ENCODE assay signal across 8 cellular contexts in the genomic region with DNA sequence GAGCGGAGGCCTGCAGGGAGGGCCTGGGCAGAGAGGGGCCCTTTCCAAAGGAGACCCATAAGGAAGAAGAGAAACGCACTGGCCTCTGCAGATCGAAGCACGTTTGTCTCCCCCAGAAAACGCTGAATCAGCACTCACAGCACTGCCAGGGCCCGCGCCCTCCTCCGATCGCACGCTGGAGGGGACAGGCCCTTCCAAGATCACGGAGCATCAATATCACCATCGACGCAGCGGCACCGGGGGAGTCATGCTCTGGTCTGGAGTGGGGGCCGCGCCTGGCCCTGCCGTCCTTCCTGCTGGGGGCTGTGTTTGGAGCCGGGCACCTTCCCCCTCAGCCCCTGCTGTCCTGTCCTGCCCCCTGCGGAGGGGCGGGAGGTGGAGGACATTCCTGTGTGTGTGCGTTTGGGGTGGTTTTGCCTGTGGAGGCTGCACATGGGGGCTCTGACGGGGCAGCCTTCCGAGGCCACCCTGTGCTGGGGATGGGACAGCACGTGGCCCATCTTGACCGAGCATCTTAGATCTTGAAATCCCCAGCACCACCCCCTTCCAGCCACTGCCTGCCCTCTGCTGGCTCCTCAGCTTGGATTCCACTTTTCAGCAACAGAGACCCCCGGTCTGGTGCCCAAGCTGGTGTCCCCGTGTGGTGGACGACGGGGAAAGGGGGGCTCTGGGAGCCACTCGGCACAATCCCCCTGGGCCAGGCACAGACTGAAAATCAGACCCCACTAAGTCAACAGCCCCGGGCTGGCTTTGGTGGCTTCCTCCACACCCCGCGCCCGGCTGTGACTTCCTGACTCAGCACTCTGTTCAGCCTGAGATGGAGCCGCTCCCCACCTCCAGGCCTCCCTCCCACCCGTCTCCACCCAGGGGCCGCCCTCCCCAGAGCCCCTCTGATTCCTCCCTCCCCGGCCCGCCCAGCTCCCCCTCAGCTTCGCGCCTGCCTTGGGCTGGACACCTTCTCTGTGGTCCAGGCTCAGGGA. TPM values are rescaled to one million over a fixed set of nuclear protein-coding genes. Genes with fewer than 3 reads are reported as not detected.
DNase-seq lines count a peak whose midpoint lies in the region; ATAC-seq and TF ChIP-seq lines count a peak whose summit lies in the region.

No MANE protein-coding gene starts in this region.

- peak; percentile 13 for ATAC-seq in GM23338

- H3K9me3 ChIP-seq in BLaER1 treated with 17β-estradiol and CSF1 and Interleukin-3, amounts not matched to agents 10 nM and 100 nM (replicated peaks in 1 of 11), result no peaks in the 10 kb centered on the region
- no peaks in the 10 kb centered on the region for H3K9me3 ChIP-seq in esophagus squamous epithelium
- no peaks in the 10 kb centered on the region for H3K9me3 ChIP-seq in prostate gland

- intact Hi-C loops in esophagus squamous epithelium (cut with DNase I) (no loop called here), prostate gland (cut with DNase I) (loop anchor here (2.0 kb wide), 1 partner anchor 22 kb away; no protein-coding TSS in a partner anchor)

- TF ChIP-seq CTCF in GM23338 (conservative IDR thresholded peaks at IDR 0.05; ENCODE audit: low read depth in 2 of 2) (peak; percentile 18 to 53; a peak in 3 of 4 replicates), esophagus squamous epithelium (IDR thresholded peaks at IDR 0.05) (peak in 1 of 6 experiments; percentile 16), prostate gland (IDR thresholded peaks at IDR 0.05) (peak in 2 of 4 experiments; percentile 15 to 38)

- H3K9me3 Mint-ChIP-seq in GM23338, result no peaks in the 10 kb centered on the region

- H3K79me2 ChIP-seq in GM23338 (replicated peaks; ENCODE audit: insufficient read depth), result no peaks in the 10 kb centered on the region

- peak; percentile 62 for DNase-seq in GM23338 (ENCODE audit: low spot score)
- DNase-seq in activated CD4-positive, alpha-beta T cell treated with anti-CD3 and anti-CD28 coated beads, Interleukin-2, amount 50 U/mL, for 24 hours (ENCODE audit: low read depth in 1 of 2, low spot score in 1 of 2), result peak; percentile 29 to 32
- no peak for DNase-seq in esophagus squamous epithelium (lab: John Stamatoyannopoulos, UW)
- DNase-seq in prostate gland (ENCODE audit: low spot score), result no peak
- no peak for DNase-seq in HPDE6-E6E7 (ENCODE audit: extremely low spot score)
- no peak for DNase-seq in H4 (ENCODE audit: low spot score)
- DNase-seq in NCI-H187 (lab: John Stamatoyannopoulos, UW), result no peak

- H3K4me1 ChIP-seq in BLaER1 treated with 17β-estradiol and CSF1 and Interleukin-3, amounts not matched to agents 10 nM and 100 nM, result peaks cover 77 to 99% (median 85%) of the 10 kb centered on the region in 10 experiments
- H3K4me1 ChIP-seq in GM23338 (ENCODE audit: insufficient read depth) (peaks cover 38% of the 10 kb centered on the region), esophagus squamous epithelium (peaks cover 46 to 78% (median 62%) of the 10 kb centered on the region in 3 donors), prostate gland (replicated peaks) (peaks cover 10% of the 10 kb centered on the region)

- peaks cover 41% of the 10 kb centered on the region for H3K4me1 Mint-ChIP-seq in GM23338

- H3K27ac ChIP-seq in BLaER1 treated with 17β-estradiol and CSF1 and Interleukin-3, amounts not matched to agents 10 nM and 100 nM, result peak overlapping the region; percentile 52 to 91 (median 85); a peak in 21 of 22 replicates
- H3K27ac ChIP-seq in GM23338 (ENCODE audit: low read depth) (peak overlapping the region; percentile 76; the same call in 1 of the 2 replicates), esophagus squamous epithelium (peak overlapping the region; percentile 64 to 96 (median 92)), prostate gland (peak overlapping the region in 1 of 2 donors; percentile 21)

- H3K9ac ChIP-seq in BLaER1 treated with 17β-estradiol and CSF1 and Interleukin-3, amounts not matched to agents 10 nM and 100 nM, result peak overlapping the region; percentile 44 to 81 (median 73)

- H3K9me2 ChIP-seq in GM23338 (ENCODE audit: insufficient read depth), result no peaks in the 10 kb centered on the region

- peak overlapping the region; percentile 90 to 99 (median 95) for H3K4me2 ChIP-seq in BLaER1 treated with 17β-estradiol and CSF1 and Interleukin-3, amounts not matched to agents 10 nM and 100 nM
- peak overlapping the region; percentile 82 for H3K4me2 ChIP-seq in GM23338

- H3K36me3 ChIP-seq in BLaER1 treated with 17β-estradiol and CSF1 and Interleukin-3, amounts not matched to agents 10 nM and 100 nM, result peaks cover 5 to 18% (median 13%) of the 10 kb centered on the region in 11 experiments
- H3K36me3 ChIP-seq in GM23338 (ENCODE audit: insufficient read depth), result no peaks in the 10 kb centered on the region
- peaks cover 0 to 15% (median 0%) of the 10 kb centered on the region in 3 donors for H3K36me3 ChIP-seq in esophagus squamous epithelium
- peaks cover 0 to 3% of the 10 kb centered on the region in 2 donors for H3K36me3 ChIP-seq in prostate gland

- H3F3A ChIP-seq in GM23338 (replicated peaks; ENCODE audit: low read depth), result 0 out of 2 replicates have a peak, but pooled peaks cover 16% of the 10 kb centered on the region

- H3K27ac Mint-ChIP-seq in GM23338, result peak overlapping the region; percentile 78; the same call in 1 of the 2 replicates

- no peaks in the 10 kb centered on the region for H3K27me3 ChIP-seq in BLaER1 treated with 17β-estradiol and CSF1 and Interleukin-3, amounts not matched to agents 10 nM and 100 nM
- H3K27me3 ChIP-seq in GM23338 (ENCODE audit: insufficient read depth) (no peaks in the 10 kb centered on the region), esophagus squamous epithelium (peaks cover 0 to 2% (median 0%) of the 10 kb centered on the region in 4 donors), prostate gland (replicated peaks; ENCODE audit: insufficient read depth) (no peaks in the 10 kb centered on the region)

- no peak overlapping the region for H2AFZ ChIP-seq in GM23338

- H3K36me3 Mint-ChIP-seq in GM23338 (ENCODE audit: low read depth), result peaks cover 11% of the 10 kb centered on the region; the same call in 2 of the 3 replicates

- peaks cover 0 to 9% (median 0%) of the 10 kb centered on the region in 11 experiments; a peak in 2 of 22 replicates for H4K20me1 ChIP-seq in BLaER1 treated with 17β-estradiol and CSF1 and Interleukin-3, amounts not matched to agents 10 nM and 100 nM
- H4K20me1 ChIP-seq in GM23338 (replicated peaks; ENCODE audit: insufficient read depth), result no peaks in the 10 kb centered on the region

- H3K4me3 Mint-ChIP-seq in GM23338, result peak overlapping the region; percentile 62

- 3 to 21% methylated on average over 20 to 22 of the region's 42 CpGs for WGBS in esophagus squamous epithelium, 2 donors
- 18% methylated on average over 42 of the region's 42 CpGs for WGBS in prostate gland

- peaks cover 25% of the 10 kb centered on the region for H3K27me3 Mint-ChIP-seq in GM23338 (ENCODE audit: insufficient read depth, low read depth, poor library complexity)

- peak overlapping the region; percentile 26 to 64 (median 48) for H3K4me3 ChIP-seq in BLaER1 treated with 17β-estradiol and CSF1 and Interleukin-3, amounts not matched to agents 10 nM and 100 nM
- peak overlapping the region; percentile 57 for H3K4me3 ChIP-seq in GM23338
- peak overlapping the region; percentile 15 to 63 (median 44) for H3K4me3 ChIP-seq in esophagus squamous epithelium
- H3K4me3 ChIP-seq in prostate gland, result peak overlapping the region; percentile 11 to 22

- TF ChIP-seq POLR2A in esophagus squamous epithelium (IDR thresholded peaks at IDR 0.05) (no peak), prostate gland (IDR thresholded peaks at IDR 0.05) (no peak)

TF ChIP-seq in GM23338, 12 proteins besides CTCF, POLR2A, EP300 and RAD21 (continues in another document):
- TF ChIP-seq POLR2AphosphoS5 (IDR thresholded peaks at IDR 0.05; ENCODE audit: low read depth), result no peak

RNA-seq across cellular contexts. Expression of a gene that starts 8.3 kb away (rescaled TPM):
- total RNA-seq in GM23338 (2014; rRNA removed; shearing (Covaris generic)), result 32.6 and 39.2 TPM in 2 replicates
- polyA plus RNA-seq in GM23338 (2016; fragmentation: Nextera tagmentation; extraction: Ambion mirVana), result 11.8 and 12.2 TPM in 2 replicates
- total RNA-seq in esophagus squamous epithelium (10 to 100 TPM; 34.3 to 59.4 (median 43.4) TPM), prostate gland (10 to 100 TPM; 44.7 to 65.1 TPM)
- total RNA-seq in H4 (2014; rRNA removed; shearing (Covaris generic)), result 12.5 and 20.3 TPM in 2 replicates

RNA-seq across cellular contexts. Expression of a gene that starts 15.3 kb away (rescaled TPM):
- 16.5 and 20.8 TPM in 2 replicates for total RNA-seq in GM23338 (2014; rRNA removed; shearing (Covaris generic))
- polyA plus RNA-seq in GM23338 (2016; fragmentation: Nextera tagmentation; extraction: Ambion mirVana), result 3.2 and 3.8 TPM in 2 replicates
- total RNA-seq in esophagus squamous epithelium (10 to 100 TPM; 10.4 to 21.6 (median 12.8) TPM), prostate gland (10 to 100 TPM; 24.5 to 55.2 TPM)
- total RNA-seq in H4 (2014; rRNA removed; shearing (Covaris generic)), result 5.6 and 6.0 TPM in 2 replicates

Comparison
In these comparisons a context has a peak if more than half of its experiments do, and no peak if none do; other contexts are left out.
1. DNase-seq: peak in GM23338 (single experiment) and activated CD4-positive, alpha-beta T cell treated with anti-CD3 and anti-CD28 coated beads, Interleukin-2, amount 50 U/mL, for 24 hours (2 of 2); none in esophagus squamous epithelium (single experiment), prostate gland (single experiment), HPDE6-E6E7 (single experiment), H4 (single experiment) and NCI-H187 (0 of 2).
2. Peak in every context shown above with its lines, with median percentiles within 50 percentile points of each other: H3K4me3 ChIP-seq.